In the genomic region with DNA sequence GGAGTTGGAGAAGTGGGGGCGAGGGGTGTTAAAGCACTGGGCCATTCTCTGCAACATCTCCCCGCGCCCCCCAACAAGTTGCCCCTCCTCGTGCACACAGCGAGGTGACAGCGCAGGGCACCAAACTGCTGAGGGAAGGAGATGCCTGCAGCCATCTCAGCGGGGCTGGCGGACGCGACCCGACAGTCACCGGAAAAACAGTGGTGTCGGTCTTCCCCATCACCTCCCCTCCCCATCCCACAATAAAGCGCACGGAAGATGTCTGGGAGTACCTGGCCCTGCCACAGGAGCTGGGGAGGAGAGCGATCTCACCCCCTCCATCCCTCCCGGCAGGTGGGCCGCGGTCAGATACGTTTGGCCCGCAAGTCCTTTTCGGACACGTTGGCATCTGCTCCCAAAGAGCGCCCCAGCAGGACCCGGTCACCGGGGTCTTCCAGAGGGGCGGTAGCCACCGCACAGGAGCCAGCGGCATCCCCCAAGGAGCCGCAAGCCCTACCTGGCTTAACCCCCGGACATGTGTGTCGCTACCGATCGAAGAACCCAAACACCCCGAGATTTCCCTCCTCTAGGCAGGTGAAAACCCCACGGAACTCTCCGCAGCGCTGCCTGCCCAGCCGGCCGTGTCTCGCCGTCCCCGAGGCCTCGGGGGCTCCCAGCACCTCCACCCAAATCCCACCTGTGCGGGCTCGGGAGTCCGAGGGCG, we compare ENCODE assay signal across 8 cellular contexts. TPM values are rescaled to one million over a fixed set of nuclear protein-coding genes. Genes with fewer than 3 reads are reported as not detected.
DNase-seq lines count a peak whose midpoint lies in the region; ATAC-seq and TF ChIP-seq lines count a peak whose summit lies in the region.

No MANE protein-coding gene starts in this region.

- H3K4me3 ChIP-seq in AG10803 (ENCODE audit: low read length) (peak overlapping the region; percentile 97), GM23338 (peak overlapping the region; percentile 90), iPS-15b (ENCODE audit: low read depth, low read length) (peak overlapping the region; percentile 80)

- CTCF ChIA-PET in activated CD8-positive, alpha-beta T cell treated with anti-CD3 and anti-CD28 coated beads, Interleukin-2, amount 10 ng/mL, durations not matched to agents 7 days and 5 days (lab: Charles Lee), result no interaction called here

- H3K4me1 ChIP-seq in GM23338 (ENCODE audit: insufficient read depth) (no peaks in the 10 kb centered on the region), iPS-15b (ENCODE audit: control insufficient read depth, insufficient read depth, low read length) (no peaks in the 10 kb centered on the region)

- H3K9me2 ChIP-seq in GM23338 (ENCODE audit: insufficient read depth), result no peaks in the 10 kb centered on the region

- no peaks in the 10 kb centered on the region for H4K20me1 ChIP-seq in GM23338 (replicated peaks; ENCODE audit: insufficient read depth)

- DNase-seq in AG10803 (ENCODE audit: low read depth), result no peak
- peak; percentile 54 for DNase-seq in GM23338 (ENCODE audit: low spot score)
- peak; percentile 30 for DNase-seq in activated CD8-positive, alpha-beta T cell treated with anti-CD3 and anti-CD28 coated beads, Interleukin-2, amount 10 ng/mL, durations not matched to agents 7 days and 5 days
- peak; percentile 37 for DNase-seq in stimulated activated naive CD8-positive, alpha-beta T cell treated with anti-CD3 and anti-CD28 coated beads, Interleukin-15, Interleukin-2, amounts not matched to agents 100 U/mL and 50 U/mL, for 24 hours
- DNase-seq in cerebellum (ENCODE audit: low spot score), result no peak
- no peak for DNase-seq in SK-N-DZ (ENCODE audit: low spot score)

- H3K4me3 Mint-ChIP-seq in GM23338, result peak overlapping the region; percentile 91
- peak overlapping the region; percentile 67 for H3K4me3 Mint-ChIP-seq in activated CD8-positive, alpha-beta T cell treated with anti-CD3 and anti-CD28 coated beads, Interleukin-2, amount 10 ng/mL, durations not matched to agents 7 days and 5 days

- POLR2A ChIA-PET in activated CD8-positive, alpha-beta T cell treated with anti-CD3 and anti-CD28 coated beads, Interleukin-2, amount 10 ng/mL, durations not matched to agents 7 days and 5 days (lab: Charles Lee), result no interaction called here

- H3K27me3 ChIP-seq in GM23338 (ENCODE audit: insufficient read depth) (peaks cover 62% of the 10 kb centered on the region), iPS-15b (ENCODE audit: control insufficient read depth, insufficient read depth, low read length) (peaks cover 56% of the 10 kb centered on the region)

- H3K36me3 ChIP-seq in GM23338 (ENCODE audit: insufficient read depth) (no peaks in the 10 kb centered on the region), iPS-15b (ENCODE audit: control insufficient read depth, insufficient read depth, low read length) (no peaks in the 10 kb centered on the region)

- H3K27ac Mint-ChIP-seq in GM23338, result no peak overlapping the region
- H3K27ac Mint-ChIP-seq in activated CD8-positive, alpha-beta T cell treated with anti-CD3 and anti-CD28 coated beads, Interleukin-2, amount 10 ng/mL, durations not matched to agents 7 days and 5 days, result no peak overlapping the region

- peaks cover 8% of the 10 kb centered on the region for H3K4me1 Mint-ChIP-seq in GM23338
- peaks cover 15% of the 10 kb centered on the region for H3K4me1 Mint-ChIP-seq in activated CD8-positive, alpha-beta T cell treated with anti-CD3 and anti-CD28 coated beads, Interleukin-2, amount 10 ng/mL, durations not matched to agents 7 days and 5 days (ENCODE audit: low read depth)

- H2AFZ ChIP-seq in GM23338, result peak overlapping the region; percentile 98

- no peaks in the 10 kb centered on the region; the same call in 1 of the 2 replicates for H3K79me2 ChIP-seq in GM23338 (replicated peaks; ENCODE audit: insufficient read depth)

- no peak overlapping the region for H3K27ac ChIP-seq in GM23338 (ENCODE audit: low read depth)

- no peaks in the 10 kb centered on the region; the same call in 2 of the 3 replicates for H3K9me3 Mint-ChIP-seq in GM23338
- H3K9me3 Mint-ChIP-seq in activated CD8-positive, alpha-beta T cell treated with anti-CD3 and anti-CD28 coated beads, Interleukin-2, amount 10 ng/mL, durations not matched to agents 7 days and 5 days (ENCODE audit: insufficient read depth), result no peaks in the 10 kb centered on the region

- H3K9ac ChIP-seq in iPS-15b (ENCODE audit: low read depth, low read length), result no peak overlapping the region

- no peaks in the 10 kb centered on the region for H3K9me3 ChIP-seq in iPS-15b (ENCODE audit: control insufficient read depth, insufficient read depth, low read length)

- H3F3A ChIP-seq in GM23338 (replicated peaks; ENCODE audit: low read depth), result 0 out of 2 replicates have a peak, but pooled peaks cover 7% of the 10 kb centered on the region

- H3K4me2 ChIP-seq in GM23338, result peak overlapping the region; percentile 98

- peak; percentile 16 for ATAC-seq in GM23338
- ATAC-seq in activated CD8-positive, alpha-beta T cell treated with anti-CD3 and anti-CD28 coated beads, Interleukin-2, amount 10 ng/mL, durations not matched to agents 7 days and 5 days, result peak; percentile 45
- peak; percentile 30 for ATAC-seq in stimulated activated naive CD8-positive, alpha-beta T cell treated with anti-CD3 and anti-CD28 coated beads, Interleukin-15, Interleukin-2, amounts not matched to agents 100 U/mL and 50 U/mL, for 24 hours
- ATAC-seq in GM18868 (IDR thresholded peaks at IDR 0.05; ENCODE audit: unreplicated experiment), result no peak

- no peak for TF ChIP-seq CTCF in AG10803 (conservative IDR thresholded peaks at IDR 0.05; ENCODE audit: low read length)
- TF ChIP-seq CTCF in GM23338 (conservative IDR thresholded peaks at IDR 0.05; ENCODE audit: low read depth in 2 of 2), result no peak

- no peaks in the 10 kb centered on the region for H3K36me3 Mint-ChIP-seq in GM23338 (ENCODE audit: low read depth)
- H3K36me3 Mint-ChIP-seq in activated CD8-positive, alpha-beta T cell treated with anti-CD3 and anti-CD28 coated beads, Interleukin-2, amount 10 ng/mL, durations not matched to agents 7 days and 5 days (ENCODE audit: low read depth), result no peaks in the 10 kb centered on the region

- H3K27me3 Mint-ChIP-seq in GM23338 (ENCODE audit: insufficient read depth, low read depth, poor library complexity), result peaks cover 44% of the 10 kb centered on the region
- peaks cover 57% of the 10 kb centered on the region for H3K27me3 Mint-ChIP-seq in activated CD8-positive, alpha-beta T cell treated with anti-CD3 and anti-CD28 coated beads, Interleukin-2, amount 10 ng/mL, durations not matched to agents 7 days and 5 days (ENCODE audit: low read depth)

TF ChIP-seq in GM23338, 12 proteins besides CTCF, POLR2A, EP300 and RAD21 (continues in another document):
- TF ChIP-seq POLR2AphosphoS5 (IDR thresholded peaks at IDR 0.05; ENCODE audit: low read depth), result no peak

RNA-seq across cellular contexts. Expression of gene ATP8B1, which starts 0.8 kb away (rescaled TPM):
- total RNA-seq in GM23338 (2014; rRNA removed; shearing (Covaris generic)), result 3.0 and 3.9 TPM in 2 replicates
- polyA plus RNA-seq in GM23338 (2016; fragmentation: Nextera tagmentation; extraction: Ambion mirVana), result 1.0 and 1.7 TPM in 2 replicates
- under 1 TPM in 1 of 2 experiments, not detected in 1; 0.16 TPM for total RNA-seq in activated CD8-positive, alpha-beta T cell treated with anti-CD3 and anti-CD28 coated beads, Interleukin-2, amount 10 ng/mL, durations not matched to agents 7 days and 5 days
- 2.3 TPM for total RNA-seq in cerebellum
- polyA plus RNA-seq in SK-N-DZ (2014; cell fraction: cytosol; rRNA removed), result 0.07 and 0.14 TPM in 2 replicates
- 0.08 and 0.25 TPM in 2 replicates for polyA plus RNA-seq in SK-N-DZ (2014; cell fraction: nucleus; rRNA removed)

Comparison
In these comparisons a context has a peak if more than half of its experiments do, and no peak if none do; other contexts are left out.
1. DNase-seq: peak in GM23338 (single experiment), activated CD8-positive, alpha-beta T cell treated with anti-CD3 and anti-CD28 coated beads, Interleukin-2, amount 10 ng/mL, durations not matched to agents 7 days and 5 days (single experiment) and stimulated activated naive CD8-positive, alpha-beta T cell treated with anti-CD3 and anti-CD28 coated beads, Interleukin-15, Interleukin-2, amounts not matched to agents 100 U/mL and 50 U/mL, for 24 hours (single experiment); none in AG10803 (single experiment), cerebellum (single experiment) and SK-N-DZ (single experiment).
2. Peak in every context shown above with its lines, with median percentiles within 50 percentile points of each other: H3K4me3 ChIP-seq.